1 cellular context compared by ENCODE assay signal in genomic region chr11:64305075-64305690, GRCh38.
TF ChIP-seq lines count a peak whose summit lies in the region.

Gene ESRRA, plus strand, starts transcription at chr11:64305524. Its CDS starts 1,656 bp downstream, at chr11:64307180.

TF ChIP-seq in SK-N-SH, 30 proteins besides CTCF, POLR2A, EP300 and RAD21 (continued from another document):
- TF ChIP-seq YY1 (IDR thresholded peaks at IDR 0.05; ENCODE audit: low read depth), result no peak
- TF ChIP-seq POLR2AphosphoS5 (IDR thresholded peaks at IDR 0.05; ENCODE audit: low read depth, low read length), result peak; percentile 26; the same call in 1 of the 2 replicates
- TF ChIP-seq, protein P1, sequence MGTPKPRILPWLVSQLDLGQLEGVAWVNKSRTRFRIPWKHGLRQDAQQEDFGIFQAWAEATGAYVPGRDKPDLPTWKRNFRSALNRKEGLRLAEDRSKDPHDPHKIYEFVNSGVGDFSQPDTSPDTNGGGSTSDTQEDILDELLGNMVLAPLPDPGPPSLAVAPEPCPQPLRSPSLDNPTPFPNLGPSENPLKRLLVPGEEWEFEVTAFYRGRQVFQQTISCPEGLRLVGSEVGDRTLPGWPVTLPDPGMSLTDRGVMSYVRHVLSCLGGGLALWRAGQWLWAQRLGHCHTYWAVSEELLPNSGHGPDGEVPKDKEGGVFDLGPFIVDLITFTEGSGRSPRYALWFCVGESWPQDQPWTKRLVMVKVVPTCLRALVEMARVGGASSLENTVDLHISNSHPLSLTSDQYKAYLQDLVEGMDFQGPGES (IDR thresholded peaks at IDR 0.05; ENCODE audit: low read depth, low read length), result no peak
- TF ChIP-seq RFX5 (IDR thresholded peaks at IDR 0.05; ENCODE audit: low read length), result no peak
- peak; percentile 30 for TF ChIP-seq CHD2 (IDR thresholded peaks at IDR 0.05; ENCODE audit: low read length, partially characterized antibody)
- no peak for TF ChIP-seq JUND (IDR thresholded peaks at IDR 0.05)
- TF ChIP-seq TCF12 (IDR thresholded peaks at IDR 0.05), result no peak
- TF ChIP-seq NRF1 (IDR thresholded peaks at IDR 0.05; ENCODE audit: low read depth, low read length), result peak; percentile 95
- TF ChIP-seq, protein P2, sequence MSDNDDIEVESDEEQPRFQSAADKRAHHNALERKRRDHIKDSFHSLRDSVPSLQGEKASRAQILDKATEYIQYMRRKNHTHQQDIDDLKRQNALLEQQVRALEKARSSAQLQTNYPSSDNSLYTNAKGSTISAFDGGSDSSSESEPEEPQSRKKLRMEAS (IDR thresholded peaks at IDR 0.05; ENCODE audit: low read depth), result no peak
- no peak for TF ChIP-seq TEAD4 (IDR thresholded peaks at IDR 0.05; ENCODE audit: borderline replicate concordance, insufficient read depth)
- no peak for TF ChIP-seq GATA2 (CRISPR knock-in tag; IDR thresholded peaks at IDR 0.05)
- TF ChIP-seq, protein P3, sequence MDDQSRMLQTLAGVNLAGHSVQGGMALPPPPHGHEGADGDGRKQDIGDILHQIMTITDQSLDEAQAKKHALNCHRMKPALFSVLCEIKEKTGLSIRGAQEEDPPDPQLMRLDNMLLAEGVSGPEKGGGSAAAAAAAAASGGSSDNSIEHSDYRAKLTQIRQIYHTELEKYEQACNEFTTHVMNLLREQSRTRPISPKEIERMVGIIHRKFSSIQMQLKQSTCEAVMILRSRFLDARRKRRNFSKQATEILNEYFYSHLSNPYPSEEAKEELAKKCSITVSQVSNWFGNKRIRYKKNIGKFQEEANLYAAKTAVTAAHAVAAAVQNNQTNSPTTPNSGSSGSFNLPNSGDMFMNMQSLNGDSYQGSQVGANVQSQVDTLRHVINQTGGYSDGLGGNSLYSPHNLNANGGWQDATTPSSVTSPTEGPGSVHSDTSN (IDR thresholded peaks at IDR 0.05), result no peak
- TF ChIP-seq FOXM1 (IDR thresholded peaks at IDR 0.05; ENCODE audit: low read depth), result no peak
- no peak for TF ChIP-seq ELF1 (IDR thresholded peaks at IDR 0.05)
- TF ChIP-seq EZH2phosphoT487 (IDR thresholded peaks at IDR 0.05; ENCODE audit: borderline replicate concordance, low read depth), result no peak
- no peak for TF ChIP-seq FOXJ3 (CRISPR knock-in tag; IDR thresholded peaks at IDR 0.05)
- no peak for TF ChIP-seq USF2 (IDR thresholded peaks at IDR 0.05; ENCODE audit: borderline replicate concordance, low read depth, low read length)
- no peak for TF ChIP-seq FOSL2 (IDR thresholded peaks at IDR 0.05; ENCODE audit: borderline replicate concordance, low read depth)
- no peak for TF ChIP-seq USF1 (IDR thresholded peaks at IDR 0.05; ENCODE audit: borderline replicate concordance, low read depth)
- TF ChIP-seq GABPA (IDR thresholded peaks at IDR 0.05; ENCODE audit: low read depth), result no peak
TF ChIP-seq in SK-N-SH: peak in this region for 6.
